In the genomic region with DNA sequence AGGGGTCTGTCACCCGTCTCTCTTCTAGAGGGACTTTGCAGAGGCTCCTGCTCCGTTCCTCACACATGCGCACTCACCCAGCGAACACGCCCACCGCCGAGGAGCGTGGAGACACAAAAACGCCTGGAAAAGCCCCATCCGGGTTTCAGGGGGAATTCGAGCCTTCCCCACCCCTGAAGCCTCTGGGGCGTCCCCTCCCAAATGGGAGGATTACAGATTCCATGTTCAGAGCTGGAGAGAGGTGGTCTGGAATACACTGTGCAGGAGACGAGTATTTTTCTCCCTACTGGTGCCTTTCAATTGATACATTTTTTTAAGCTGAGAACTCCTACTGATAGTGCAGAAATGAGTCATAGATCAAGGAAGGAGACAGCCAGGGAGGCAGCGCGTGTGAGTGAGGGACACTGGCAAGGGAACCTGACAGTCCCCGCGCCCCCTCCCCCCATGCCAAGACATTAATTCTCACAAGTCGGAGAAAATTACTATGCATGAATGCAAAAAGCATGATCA, we compare ENCODE assay signal across 11 cellular contexts. TPM values are rescaled to one million over a fixed set of nuclear protein-coding genes. Genes with fewer than 3 reads are reported as not detected.
A peak's percentile ranks its signal among the peaks of the same experiment; 100 is the strongest.
DNase-seq lines count a peak whose midpoint lies in the region; ATAC-seq and TF ChIP-seq lines count a peak whose summit lies in the region.
"Had no signal": no experiment of that assay in that cellular context is flagged by ENCODE, and none has a peak within 500 bp of the region (broad histone marks: within the 10 kb centered on the region; RNA-seq: fewer than 3 reads in every experiment).

No MANE protein-coding gene starts in this region.

- H3K4me2 ChIP-seq in osteoblast (ENCODE audit: insufficient read depth, low read length), result no peak overlapping the region
- H3K4me2 ChIP-seq: PC-9 had no signal

- peak overlapping the region in 1 of 2 donors; percentile 53 for H3K4me3 ChIP-seq in CD4-positive, alpha-beta memory T cell (ENCODE audit: low read length in 2 of 2)
- H3K4me3 ChIP-seq in skin epidermis (peak overlapping the region in 4 of 7 experiments; percentile 8 to 19 (median 14)), osteoblast (ENCODE audit: insufficient read depth, low read length) (no peak overlapping the region)
- H3K4me3 ChIP-seq: BLaER1, PC-9 had no signal

- intact Hi-C loops in CD4-positive, alpha-beta memory T cell (cut with micrococcal nuclease), result loop anchor here (1.0 kb wide), 1 partner anchor 8 kb away; no protein-coding TSS in a partner anchor
- intact Hi-C loops in activated CD4-positive, alpha-beta memory T cell treated with anti-CD3 and anti-CD28 coated beads for 36 hours (cut with micrococcal nuclease), result loop anchor here (5.0 kb wide), 1 partner anchor 1008 kb away; no protein-coding TSS in a partner anchor

- H3K4me3 Mint-ChIP-seq in CD4-positive, alpha-beta memory T cell, result peak overlapping the region; percentile 83 to 99 (median 90)
- peak overlapping the region; percentile 76 for H3K4me3 Mint-ChIP-seq in activated CD4-positive, alpha-beta memory T cell treated with anti-CD3 and anti-CD28 coated beads for 36 hours
- peak overlapping the region; percentile 84 for H3K4me3 Mint-ChIP-seq in central memory CD8-positive, alpha-beta T cell

- H3K36me3 Mint-ChIP-seq in CD4-positive, alpha-beta memory T cell, result peaks cover 27 to 73% of the 10 kb centered on the region in 2 donors
- peaks cover 24% of the 10 kb centered on the region for H3K36me3 Mint-ChIP-seq in activated CD4-positive, alpha-beta memory T cell treated with anti-CD3 and anti-CD28 coated beads for 36 hours
- peaks cover 70% of the 10 kb centered on the region for H3K36me3 Mint-ChIP-seq in central memory CD8-positive, alpha-beta T cell (ENCODE audit: insufficient read depth)

- ATAC-seq in central memory CD8-positive, alpha-beta T cell (replicated peaks; ENCODE audit: extremely low read depth, poor library complexity, severe bottlenecking), result peak; percentile 4
- no peak for ATAC-seq in GM21528 (IDR thresholded peaks at IDR 0.05; ENCODE audit: low FRiP score, unreplicated experiment)
- ATAC-seq in HG03135 (IDR thresholded peaks at IDR 0.05; ENCODE audit: unreplicated experiment), result no peak

- no peaks in the 10 kb centered on the region for H3K79me2 ChIP-seq in osteoblast (ENCODE audit: insufficient read depth, low read length)

- peaks cover 79 to 98% (median 91%) of the 10 kb centered on the region in 4 donors for H3K4me1 Mint-ChIP-seq in CD4-positive, alpha-beta memory T cell
- peaks cover 93% of the 10 kb centered on the region for H3K4me1 Mint-ChIP-seq in activated CD4-positive, alpha-beta memory T cell treated with anti-CD3 and anti-CD28 coated beads for 36 hours (ENCODE audit: low read depth)
- H3K4me1 Mint-ChIP-seq in central memory CD8-positive, alpha-beta T cell, result peaks cover 93% of the 10 kb centered on the region

- TF ChIP-seq CTCF in osteoblast (IDR thresholded peaks at IDR 0.05; ENCODE audit: extremely low read depth, low read depth, low read length), result no peak

- H3K36me3 ChIP-seq in CD4-positive, alpha-beta memory T cell (ENCODE audit: insufficient read depth, low read length), result peaks cover 17% of the 10 kb centered on the region
- no peaks in the 10 kb centered on the region for H3K36me3 ChIP-seq in osteoblast (ENCODE audit: insufficient read depth, low read length)

- POLR2A ChIA-PET in CD4-positive, alpha-beta memory T cell (lab: Charles Lee; ENCODE audit: partially characterized antibody), result interaction anchor here (0.6 to 87.2 kb wide), 8 partner anchors 10 to 1632 kb away, joined by 3 to 6015 read pairs (median 4); a partner anchor contains a TSS
- POLR2A ChIA-PET in activated CD4-positive, alpha-beta memory T cell treated with anti-CD3 and anti-CD28 coated beads for 36 hours (lab: Charles Lee), result interaction anchor here (0.6 to 23.9 kb wide), 7 partner anchors 8 to 251 kb away, joined by 3 to 425 read pairs (median 3); a partner anchor contains a TSS

- no peak overlapping the region for H2AFZ ChIP-seq in osteoblast (ENCODE audit: low read length)
- H2AFZ ChIP-seq: PC-9 had no signal

- peaks cover 0 to 9% (median 0%) of the 10 kb centered on the region in 8 donors for H3K9me3 Mint-ChIP-seq in CD4-positive, alpha-beta memory T cell
- no peaks in the 10 kb centered on the region for H3K9me3 Mint-ChIP-seq in activated CD4-positive, alpha-beta memory T cell treated with anti-CD3 and anti-CD28 coated beads for 36 hours
- no peaks in the 10 kb centered on the region for H3K9me3 Mint-ChIP-seq in central memory CD8-positive, alpha-beta T cell

- CTCF ChIA-PET in CD4-positive, alpha-beta memory T cell (lab: Charles Lee; ENCODE audit: partially characterized antibody), result interaction anchor here (1.3 to 16.7 kb wide), 8 partner anchors 6 to 1095 kb away, joined by 4 to 270 read pairs (median 16); a partner anchor contains a TSS
- CTCF ChIA-PET in activated CD4-positive, alpha-beta memory T cell treated with anti-CD3 and anti-CD28 coated beads for 36 hours (lab: Charles Lee), result interaction anchor here (1.1 to 10.7 kb wide), 5 partner anchors 10 to 158 kb away, joined by 3 to 110 read pairs (median 11); no protein-coding TSS in a partner anchor

- no peaks in the 10 kb centered on the region for H3K9me3 ChIP-seq in CD4-positive, alpha-beta memory T cell (ENCODE audit: control insufficient read depth in 1 of 2, low read length in 2 of 2)
- H3K9me3 ChIP-seq in osteoblast (ENCODE audit: low read depth, low read length), result peaks cover 2% of the 10 kb centered on the region
- H3K9me3 ChIP-seq: BLaER1 had no signal

- H3K27ac Mint-ChIP-seq in CD4-positive, alpha-beta memory T cell, result peak overlapping the region; percentile 98 to 99 (median 99)
- H3K27ac Mint-ChIP-seq in activated CD4-positive, alpha-beta memory T cell treated with anti-CD3 and anti-CD28 coated beads for 36 hours, result peak overlapping the region; percentile 96
- H3K27ac Mint-ChIP-seq in central memory CD8-positive, alpha-beta T cell (ENCODE audit: low read depth), result peak overlapping the region; percentile 97

- H3K27me3 Mint-ChIP-seq in CD4-positive, alpha-beta memory T cell, result no peaks in the 10 kb centered on the region
- H3K27me3 Mint-ChIP-seq in activated CD4-positive, alpha-beta memory T cell treated with anti-CD3 and anti-CD28 coated beads for 36 hours, result no peaks in the 10 kb centered on the region
- H3K27me3 Mint-ChIP-seq in central memory CD8-positive, alpha-beta T cell, result no peaks in the 10 kb centered on the region

- H3K27ac ChIP-seq in CD4-positive, alpha-beta memory T cell (ENCODE audit: low read depth, low read length), result peak overlapping the region; percentile 98
- H3K27ac ChIP-seq in skin epidermis (peak overlapping the region in 12 of 21 experiments; percentile 5 to 99 (median 78)), osteoblast (ENCODE audit: low read depth, low read length) (no peak overlapping the region)
- H3K27ac ChIP-seq: BLaER1, PC-9 had no signal

- H3K4me1 ChIP-seq in CD4-positive, alpha-beta memory T cell (ENCODE audit: insufficient read depth, low read length), result peaks cover 100% of the 10 kb centered on the region
- no peaks in the 10 kb centered on the region for H3K4me1 ChIP-seq in osteoblast (ENCODE audit: insufficient read depth, low read length)

- H4K20me1 ChIP-seq in osteoblast (ENCODE audit: insufficient read depth, low read length), result no peaks in the 10 kb centered on the region

- DNase-seq in CD4-positive, alpha-beta memory T cell, result peak in 4 of 5 donors; percentile 49 to 96 (median 60)
- DNase-seq in activated CD4-positive, alpha-beta memory T cell treated with anti-CD3 and anti-CD28 coated beads for 36 hours, result peak; percentile 84
- DNase-seq in central memory CD8-positive, alpha-beta T cell (ENCODE audit: low spot score in 2 of 2), result no peak
- DNase-seq in NCI-H2171 (lab: John Stamatoyannopoulos, UW) (no peak), osteoblast (ENCODE audit: insufficient read length, low spot score, missing footprints) (no peak)
- DNase-seq: kidney glomerular epithelial cell, PC-9 had no signal

- no peaks in the 10 kb centered on the region for H3K27me3 ChIP-seq in CD4-positive, alpha-beta memory T cell (ENCODE audit: insufficient read depth, low read length)
- no peaks in the 10 kb centered on the region for H3K27me3 ChIP-seq in osteoblast (ENCODE audit: insufficient read depth, low read length)
- H3K27me3 ChIP-seq: BLaER1 had no signal

RNA-seq across cellular contexts. Expression of a gene that starts 37.0 kb away (rescaled TPM):
- total RNA-seq in CD4-positive, alpha-beta memory T cell, result 100 to 1,000 TPM; 163 to 165 TPM
- polyA plus RNA-seq in CD4-positive, alpha-beta memory T cell, result 10 to 100 TPM in 1 of 2 donors, 1 to 10 TPM in 1; 2.6 to 11.6 TPM
- total RNA-seq in activated CD4-positive, alpha-beta memory T cell treated with anti-CD3 and anti-CD28 coated beads for 36 hours, result 10 to 100 TPM; 48.9 to 49.1 TPM
- 0.36 and 0.88 TPM in 2 replicates for total RNA-seq in osteoblast
- total RNA-seq: PC-9 had no signal

Comparison
In these comparisons a context has a peak if more than half of its experiments do, and no peak if none do; other contexts are left out.
1. DNase-seq: peak in CD4-positive, alpha-beta memory T cell (4 of 5) and activated CD4-positive, alpha-beta memory T cell treated with anti-CD3 and anti-CD28 coated beads for 36 hours (single experiment); none in central memory CD8-positive, alpha-beta T cell (0 of 2), NCI-H2171 (single experiment) and osteoblast (single experiment).
2. RNA of a gene that starts 37.0 kb away (total RNA-seq): 163 to 165 TPM in CD4-positive, alpha-beta memory T cell and 48.9 to 49.1 TPM in activated CD4-positive, alpha-beta memory T cell treated with anti-CD3 and anti-CD28 coated beads for 36 hours; 0.36 to 0.88 TPM in osteoblast; every median in the first group is over 10 times any median in the second.
3. Peak in every context shown above with its lines, with median percentiles within 50 percentile points of each other: H3K27ac Mint-ChIP-seq and H3K4me3 Mint-ChIP-seq.